Comparison of ENCODE assay signal across 8 cellular contexts in the genomic region with DNA sequence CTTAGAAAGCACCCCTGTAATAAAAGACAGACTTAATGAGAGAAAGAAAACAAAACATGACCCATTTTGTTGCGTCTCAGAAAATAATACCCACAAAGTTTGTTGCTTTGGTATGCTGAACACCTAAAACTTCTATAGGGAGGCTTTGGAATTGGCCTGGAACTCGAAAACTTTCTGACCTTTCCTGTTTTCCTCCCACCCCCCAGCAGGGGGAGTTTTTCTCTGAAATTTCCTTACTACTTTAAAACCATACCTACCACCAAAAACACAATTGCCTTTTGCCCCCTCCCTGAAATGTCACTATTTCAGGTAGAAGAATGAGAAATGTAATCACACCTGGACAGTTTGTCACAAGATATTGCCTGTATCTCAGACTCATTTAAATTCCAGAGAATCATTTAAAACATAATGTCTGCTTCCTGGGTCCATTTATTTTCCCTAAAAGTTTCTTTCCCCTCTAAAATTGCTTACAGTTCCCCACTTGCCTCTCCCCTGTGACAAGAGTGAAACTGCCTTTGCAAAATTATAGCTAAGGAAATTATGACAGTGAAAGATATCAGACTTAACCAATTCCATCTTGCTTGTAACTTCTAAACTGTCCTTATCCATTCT.
A peak's percentile ranks its signal among the peaks of the same experiment; 100 is the strongest.
DNase-seq lines count a peak whose midpoint lies in the region; ATAC-seq, FAIRE-seq and TF ChIP-seq lines count a peak whose summit lies in the region.

No MANE protein-coding gene starts in this region.

- no peak overlapping the region for H3K4me2 ChIP-seq in keratinocyte (ENCODE audit: control insufficient read depth, extremely low read depth, insufficient read depth, low read depth, low read length)

- H3K9me3 ChIP-seq in RWPE2 (ENCODE audit: severe bottlenecking) (no peaks in the 10 kb centered on the region), keratinocyte (ENCODE audit: control insufficient read depth, low read depth, low read length) (no peaks in the 10 kb centered on the region)

- no peak overlapping the region for H3K4me3 ChIP-seq in RWPE2 (ENCODE audit: severe bottlenecking)
- H3K4me3 ChIP-seq in keratinocyte (ENCODE audit: control insufficient read depth in 2 of 3, extremely low read depth in 1 of 3, insufficient read depth in 2 of 3, low read depth in 1 of 3, low read length in 3 of 3) = no peak overlapping the region

- peak; percentile 56 for ATAC-seq in GM21717 (IDR thresholded peaks at IDR 0.05; ENCODE audit: unreplicated experiment)
- no peak for ATAC-seq in RWPE2 (ENCODE audit: low read depth)
- no peak for ATAC-seq in HG02981 (IDR thresholded peaks at IDR 0.05; ENCODE audit: unreplicated experiment)
- no peak for ATAC-seq in HG02759 (IDR thresholded peaks at IDR 0.05; ENCODE audit: unreplicated experiment)
- ATAC-seq in HG03097 (IDR thresholded peaks at IDR 0.05; ENCODE audit: low FRiP score, unreplicated experiment) = no peak

- TF ChIP-seq CTCF in C4-2B (conservative IDR thresholded peaks at IDR 0.05) = peak; percentile 80
- TF ChIP-seq CTCF in RWPE2 (IDR thresholded peaks at IDR 0.05; ENCODE audit: poor library complexity, severe bottlenecking) = peak; percentile 67
- peak; percentile 13 to 38 (median 31) for TF ChIP-seq CTCF in keratinocyte (optimal IDR thresholded peaks at IDR 0.05 in 1 of 3, IDR thresholded peaks at IDR 0.05 in 1 of 3, conservative IDR thresholded peaks at IDR 0.05 in 1 of 3; ENCODE audit: extremely low read depth in 1 of 3, insufficient read depth in 2 of 3, low read length in 3 of 3)

- no peak overlapping the region for H3K9ac ChIP-seq in keratinocyte (ENCODE audit: control insufficient read depth, extremely low read depth, insufficient read depth, low read length)

- H3K27ac ChIP-seq in C4-2B = no peak overlapping the region
- H3K27ac ChIP-seq in RWPE2 (ENCODE audit: poor library complexity, severe bottlenecking) = no peak overlapping the region
- H3K27ac ChIP-seq in keratinocyte (ENCODE audit: control insufficient read depth, insufficient read depth, low read length) = no peak overlapping the region

- H3K4me1 ChIP-seq in RWPE2 (ENCODE audit: insufficient read depth, poor library complexity, severe bottlenecking) (no peaks in the 10 kb centered on the region), keratinocyte (ENCODE audit: control insufficient read depth, extremely low read depth, insufficient read depth, low read length) (no peaks in the 10 kb centered on the region)

- H3K36me3 ChIP-seq in RWPE2 (ENCODE audit: low read depth) = no peaks in the 10 kb centered on the region
- H3K36me3 ChIP-seq in keratinocyte (ENCODE audit: control insufficient read depth in 2 of 2, extremely low read depth in 1 of 2, insufficient read depth in 2 of 2, low read length in 2 of 2) = no peaks in the 10 kb centered on the region

- no peak for FAIRE-seq in keratinocyte (lab: Jason Lieb, UNC)

- no peaks in the 10 kb centered on the region for H4K20me1 ChIP-seq in keratinocyte (ENCODE audit: control insufficient read depth, extremely low read depth, insufficient read depth, low read length)

- no peak for DNase-seq in RWPE2 (ENCODE audit: low spot score)
- DNase-seq in keratinocyte (ENCODE audit: low read depth, low spot score) = no peak
- DNase-seq in effector CD4-positive, alpha-beta T cell = no peak

- H3K27me3 ChIP-seq in RWPE2 (ENCODE audit: insufficient read depth, poor library complexity, severe bottlenecking) = no peaks in the 10 kb centered on the region
- H3K27me3 ChIP-seq in keratinocyte (ENCODE audit: control insufficient read depth, extremely low read depth, insufficient read depth, low read length) = no peaks in the 10 kb centered on the region

- dilution Hi-C loops in keratinocyte (cut with MboI; ENCODE audit: extremely low pct_ligation_motif_present, low sequenced_read_pairs) = no loop called here

- no peak overlapping the region for H2AFZ ChIP-seq in keratinocyte (ENCODE audit: control insufficient read depth, low read length)

- no peaks in the 10 kb centered on the region for H3K79me2 ChIP-seq in keratinocyte (ENCODE audit: control insufficient read depth, insufficient read depth, low read length)

- no peaks in the 10 kb centered on the region for H3K9me1 ChIP-seq in keratinocyte (ENCODE audit: control insufficient read depth, extremely low read depth, insufficient read depth, low read length)
